ENCODE assay signal across 1 cellular context in genomic region chr13:42047561-42048322, GRCh38.
TF ChIP-seq lines count a peak whose summit lies in the region.

No MANE protein-coding gene starts in this region.

TF ChIP-seq in SK-N-SH treated with all-trans-retinoic acid at 6 μM for 48 hours, 23 proteins besides CTCF, POLR2A, EP300 and RAD21 (continued from another document):
- TF ChIP-seq TSHZ2 (CRISPR knock-in tag; IDR thresholded peaks at IDR 0.05) (no peak), ZNF8 (CRISPR knock-in tag; IDR thresholded peaks at IDR 0.05) (no peak), CSRNP3 (CRISPR knock-in tag; IDR thresholded peaks at IDR 0.05) (no peak), TOX (CRISPR knock-in tag; IDR thresholded peaks at IDR 0.05; ENCODE audit: borderline replicate concordance) (no peak)
